Comparison of ENCODE assay signal across 8 cellular contexts in genomic region chr17:51371732-51372151, GRCh38.
DNase-seq lines count a peak whose midpoint lies in the region; ATAC-seq and TF ChIP-seq lines count a peak whose summit lies in the region.

No MANE protein-coding gene starts in this region.

- peak overlapping the region; percentile 36 to 66 (median 56) for H3K4me3 ChIP-seq in BLaER1 treated with 17β-estradiol and CSF1 and Interleukin-3, amounts not matched to agents 10 nM and 100 nM

- H3K9me3 ChIP-seq in BLaER1 treated with 17β-estradiol and CSF1 and Interleukin-3, amounts not matched to agents 10 nM and 100 nM (replicated peaks in 1 of 11) = peaks cover 0 to 18% (median 6%) of the 10 kb centered on the region in 11 experiments; a peak in 5 of 22 replicates

- no peak for TF ChIP-seq POLR2A in erythroblast (IDR thresholded peaks at IDR 0.05; ENCODE audit: low read length)

- H3K27me3 ChIP-seq in BLaER1 treated with 17β-estradiol and CSF1 and Interleukin-3, amounts not matched to agents 10 nM and 100 nM = no peaks in the 10 kb centered on the region

- peak overlapping the region in 1 of 10 donors; percentile 22 for H3K4me3 Mint-ChIP-seq in naive thymus-derived CD8-positive, alpha-beta T cell

- peak overlapping the region; percentile 74 to 87 (median 82); a peak in 21 of 22 replicates for H3K27ac ChIP-seq in BLaER1 treated with 17β-estradiol and CSF1 and Interleukin-3, amounts not matched to agents 10 nM and 100 nM

- DNase-seq in NCI-H2227 treated with DMSO at 0.1 percent for 48 hours (lab: John Stamatoyannopoulos, UW) (peak; percentile 71), erythroblast (lab: John Stamatoyannopoulos, UW) (peak; percentile 40 to 47)
- peak; percentile 55 for DNase-seq in activated CD4-positive, alpha-beta T cell treated with anti-CD3 and anti-CD28 coated beads for 48 hours
- DNase-seq in naive thymus-derived CD8-positive, alpha-beta T cell = peak in 9 of 10 donors; percentile 8 to 75 (median 36)

- peak overlapping the region in 7 of 11 experiments; percentile 47 to 69 (median 60); a peak in 9 of 22 replicates for H3K9ac ChIP-seq in BLaER1 treated with 17β-estradiol and CSF1 and Interleukin-3, amounts not matched to agents 10 nM and 100 nM

- no peaks in the 10 kb centered on the region for H3K36me3 ChIP-seq in BLaER1 treated with 17β-estradiol and CSF1 and Interleukin-3, amounts not matched to agents 10 nM and 100 nM

- H4K20me1 ChIP-seq in BLaER1 treated with 17β-estradiol and CSF1 and Interleukin-3, amounts not matched to agents 10 nM and 100 nM = no peaks in the 10 kb centered on the region

- peak; percentile 62 for ATAC-seq in GM21723 (IDR thresholded peaks at IDR 0.05; ENCODE audit: unreplicated experiment)
- peak; percentile 53 to 83 for ATAC-seq in naive thymus-derived CD8-positive, alpha-beta T cell
- no peak for ATAC-seq in HG02610 (IDR thresholded peaks at IDR 0.05; ENCODE audit: unreplicated experiment)
- ATAC-seq in GM19324 (IDR thresholded peaks at IDR 0.05; ENCODE audit: low FRiP score, unreplicated experiment) = no peak

- POLR2A ChIA-PET in naive thymus-derived CD8-positive, alpha-beta T cell (lab: Charles Lee) = no interaction called here

- peak overlapping the region in 4 of 10 donors; percentile 16 to 47 (median 28) for H3K27ac Mint-ChIP-seq in naive thymus-derived CD8-positive, alpha-beta T cell

- no peaks in the 10 kb centered on the region for H3K9me3 Mint-ChIP-seq in naive thymus-derived CD8-positive, alpha-beta T cell

- H3K4me1 Mint-ChIP-seq in naive thymus-derived CD8-positive, alpha-beta T cell = peaks cover 6 to 13% (median 11%) of the 10 kb centered on the region in 4 donors

- H3K27me3 Mint-ChIP-seq in naive thymus-derived CD8-positive, alpha-beta T cell = peaks cover 0 to 6% (median 1%) of the 10 kb centered on the region in 5 donors

- H3K36me3 Mint-ChIP-seq in naive thymus-derived CD8-positive, alpha-beta T cell = no peaks in the 10 kb centered on the region

- peak overlapping the region; percentile 63 to 85 (median 79) for H3K4me2 ChIP-seq in BLaER1 treated with 17β-estradiol and CSF1 and Interleukin-3, amounts not matched to agents 10 nM and 100 nM

- H3K4me1 ChIP-seq in BLaER1 treated with 17β-estradiol and CSF1 and Interleukin-3, amounts not matched to agents 10 nM and 100 nM = peaks cover 8 to 48% (median 22%) of the 10 kb centered on the region in 10 experiments; a peak in 19 of 20 replicates

Comparison
In these comparisons a context has a peak if more than half of its experiments do, and no peak if none do; other contexts are left out.
1. ATAC-seq: peak in GM21723 (single experiment) and naive thymus-derived CD8-positive, alpha-beta T cell (2 of 2); none in HG02610 (single experiment) and GM19324 (single experiment).
2. Peak in every context shown above with its lines, with median percentiles within 50 percentile points of each other: DNase-seq.